ENCODE assay signal across 31 cellular contexts in genomic region chr18:10306779-10307178, GRCh38.
"Had no signal": no experiment of that assay in that cellular context is flagged by ENCODE, and none has a peak within 500 bp of the region (broad histone marks: within the 10 kb centered on the region; RNA-seq: fewer than 3 reads in every experiment).

No MANE protein-coding gene starts in this region.

- H3K27me3 ChIP-seq: adrenal gland, ascending aorta, brain microvascular endothelial cell, breast epithelium, cardiac muscle cell had no signal

- H3K9me3 ChIP-seq: adrenal gland, ascending aorta, breast epithelium had no signal

- H3K36me3 ChIP-seq: adrenal gland, ascending aorta, brain microvascular endothelial cell, breast epithelium, cardiac muscle cell had no signal

- H3K4me3 ChIP-seq: adrenal gland, ascending aorta, breast epithelium, cardiac muscle cell had no signal

- H3K27ac ChIP-seq: adrenal gland, ascending aorta, brain microvascular endothelial cell, breast epithelium, cardiac muscle cell had no signal

- H3K4me1 ChIP-seq: adrenal gland, ascending aorta, breast epithelium had no signal

- DNase-seq: activated effector memory CD4-positive, alpha-beta T cell treated with Interleukin-2 at 50 U/mL for 16 hours; activated gamma-delta T cell; activated gamma-delta T cell treated with Interleukin-2 at 50 U/mL for 16 hours; activated naive CD4-positive, alpha-beta T cell; activated naive CD4-positive, alpha-beta T cell treated with anti-CD3 and anti-CD28 coated beads for 36 hours; activated naive CD4-positive, alpha-beta T cell treated with anti-CD3 and anti-CD28 coated beads, Interleukin-2, amount 10 ng/mL, durations not matched to agents 7 days and 5 days; activated naive CD4-positive, alpha-beta T cell treated with anti-CD3 and anti-CD28 coated beads, Interleukin-2, amount 50 U/mL, for 16 hours; activated naive CD4-positive, alpha-beta T cell treated with Interleukin-2 at 50 U/mL for 16 hours; activated naive CD8-positive, alpha-beta T cell treated with anti-CD3 and anti-CD28 coated beads for 36 hours; activated naive CD8-positive, alpha-beta T cell treated with anti-CD3 and anti-CD28 coated beads, Interleukin-2, amount 10 ng/mL, durations not matched to agents 7 days and 5 days; activated naive CD8-positive, alpha-beta T cell treated with anti-CD3 and anti-CD28 coated beads, Interleukin-2, amount 50 U/mL, for 24 hours; activated T-cell treated with anti-CD3 and anti-CD28 coated beads for 4 hours; activated T-cell treated with anti-CD3 and anti-CD28 coated beads, Interleukin-2, amount 50 U/mL, for 1 hour; activated T-cell treated with anti-CD3 and anti-CD28 coated beads, Interleukin-2, amount 50 U/mL, for 24 hours; activated T-cell treated with anti-CD3 and anti-CD28 coated beads, Interleukin-2, amount 50 U/mL, for 4 hours; activated T-cell treated with anti-CD3 and anti-CD28 coated beads, Interleukin-2, amount 50 U/mL, for 48 hours; activated T-cell treated with anti-CD3 and anti-CD28 coated beads, Interleukin-2, amount 50 U/mL, for 72 hours; adrenal gland; amniotic stem cell; amygdala; anterior cingulate cortex; aorta; brain microvascular endothelial cell; caudate nucleus; central memory CD4-positive, alpha-beta T cell; cerebellar nuclear complex had no signal

- ATAC-seq: activated naive CD4-positive, alpha-beta T cell treated with anti-CD3 and anti-CD28 coated beads, Interleukin-2, amount 50 U/mL, for 72 hours; activated naive CD8-positive, alpha-beta T cell treated with anti-CD3 and anti-CD28 coated beads, Interleukin-2, amount 50 U/mL, for 24 hours; activated T-cell treated with anti-CD3 and anti-CD28 coated beads, Interleukin-2, amount 50 U/mL, for 4 hours; activated T-cell treated with anti-CD3 and anti-CD28 coated beads, Interleukin-2, amount 50 U/mL, for 72 hours; activated T-helper 17 cell treated with anti-CD3 and anti-CD28 coated beads, Interleukin-2, amount 50 U/mL, for 72 hours had no signal
